Comparison of ENCODE assay signal across 9 cellular contexts in the genomic region with DNA sequence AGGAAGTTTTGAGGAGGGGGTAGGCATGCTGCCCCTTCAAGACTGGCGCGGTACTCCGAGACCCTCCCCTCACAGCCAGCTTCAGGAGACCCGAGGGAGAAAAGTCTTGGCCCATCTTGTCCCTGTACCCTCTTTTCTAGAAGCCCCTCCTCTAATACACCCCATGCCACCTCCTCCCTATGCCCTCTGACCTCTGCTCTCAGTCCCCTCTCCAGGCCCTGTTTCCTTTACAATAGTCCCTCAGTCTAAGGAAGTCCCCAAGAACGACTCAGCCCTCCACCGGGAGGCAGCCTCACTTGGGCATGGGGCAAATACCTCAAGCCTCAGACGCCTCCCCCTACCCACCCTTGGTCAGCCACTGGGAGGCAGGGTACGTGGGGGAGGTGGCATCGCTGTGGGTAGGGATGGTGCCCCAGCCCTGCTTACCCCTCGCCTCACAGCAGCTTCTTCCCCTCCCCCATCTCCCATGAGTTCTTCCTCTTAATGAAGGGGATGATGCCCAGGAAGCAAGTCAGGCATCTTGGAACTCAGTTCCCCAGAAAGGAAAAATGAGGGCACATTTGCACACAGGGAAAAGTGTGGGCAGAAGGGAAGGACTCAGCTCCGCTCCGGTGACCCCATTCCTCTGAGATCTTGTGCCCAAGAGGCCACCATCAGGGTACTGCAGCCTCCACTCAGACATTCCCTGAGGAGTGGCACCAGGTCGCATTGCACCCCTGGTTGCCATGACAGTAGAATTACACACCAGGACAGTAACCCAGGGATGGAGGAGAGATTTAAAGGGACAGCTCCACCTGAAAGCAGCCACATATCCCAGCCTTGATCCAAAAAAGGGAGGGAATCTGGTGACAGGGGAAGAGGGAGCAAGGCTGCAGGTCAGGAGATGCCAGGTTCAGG. TPM values are rescaled to one million over a fixed set of nuclear protein-coding genes. Genes with fewer than 3 reads are reported as not detected.
A peak's percentile ranks its signal among the peaks of the same experiment; 100 is the strongest.
DNase-seq lines count a peak whose midpoint lies in the region; ATAC-seq and TF ChIP-seq lines count a peak whose summit lies in the region.
"Had no signal": no experiment of that assay in that cellular context is flagged by ENCODE, and none has a peak within 500 bp of the region (broad histone marks: within the 10 kb centered on the region; RNA-seq: fewer than 3 reads in every experiment).

No MANE protein-coding gene starts in this region.

- H3K27ac ChIP-seq in GM23338 (ENCODE audit: low read depth) (no peak overlapping the region), OCI-LY1 (ENCODE audit: low read depth, low read length, poor library complexity, severe bottlenecking) (no peak overlapping the region), psoas muscle (no peak overlapping the region)

- H3K4me3 ChIP-seq in GM23338: peak overlapping the region; percentile 72
- H3K4me3 ChIP-seq in OCI-LY1 (ENCODE audit: low read depth, low read length, poor library complexity, severe bottlenecking): peak overlapping the region; percentile 41
- H3K4me3 ChIP-seq in epithelial cell of proximal tubule (ENCODE audit: low read depth, low read length): peak overlapping the region; percentile 57
- H3K4me3 ChIP-seq in psoas muscle: peak overlapping the region; percentile 65

- intact Hi-C loops in psoas muscle (cut with DNase I): no loop called here

- H2AFZ ChIP-seq in GM23338: peak overlapping the region; percentile 90
- no peak overlapping the region for H2AFZ ChIP-seq in OCI-LY1 (ENCODE audit: low read length)

- H3K9me3 ChIP-seq in OCI-LY1 (ENCODE audit: low read length) (no peaks in the 10 kb centered on the region), psoas muscle (no peaks in the 10 kb centered on the region)

- H3K4me1 ChIP-seq in GM23338 (ENCODE audit: insufficient read depth): peaks cover 39% of the 10 kb centered on the region
- H3K4me1 ChIP-seq in OCI-LY1 (ENCODE audit: insufficient read depth, low read length, severe bottlenecking): peaks cover 6% of the 10 kb centered on the region
- H3K4me1 ChIP-seq in psoas muscle: peaks cover 9% of the 10 kb centered on the region

- H3K36me3 Mint-ChIP-seq in GM23338 (ENCODE audit: low read depth): peaks cover 15% of the 10 kb centered on the region

- no peaks in the 10 kb centered on the region for H3K9me2 ChIP-seq in GM23338 (ENCODE audit: insufficient read depth)
- no peaks in the 10 kb centered on the region for H3K9me2 ChIP-seq in OCI-LY1 (ENCODE audit: low read depth, low read length)

- peaks cover 35% of the 10 kb centered on the region for H3K27me3 Mint-ChIP-seq in GM23338 (ENCODE audit: insufficient read depth, low read depth, poor library complexity)

- no peak for TF ChIP-seq CTCF in GM23338 (conservative IDR thresholded peaks at IDR 0.05; ENCODE audit: low read depth in 2 of 2)
- TF ChIP-seq CTCF in OCI-LY1 (IDR thresholded peaks at IDR 0.05; ENCODE audit: low read length): no peak
- TF ChIP-seq CTCF in epithelial cell of proximal tubule (conservative IDR thresholded peaks at IDR 0.05; ENCODE audit: low read depth, low read length): no peak
- TF ChIP-seq CTCF in psoas muscle (IDR thresholded peaks at IDR 0.05): no peak

- H3K4me1 Mint-ChIP-seq in GM23338: peaks cover 60% of the 10 kb centered on the region

- H3K4me3 Mint-ChIP-seq in GM23338: peak overlapping the region; percentile 74

- peak overlapping the region; percentile 96 for H3K4me2 ChIP-seq in GM23338
- H3K4me2 ChIP-seq in OCI-LY1 (ENCODE audit: low read length): peak overlapping the region; percentile 62

- peak; percentile 15 for ATAC-seq in GM23338
- no peak for ATAC-seq in psoas muscle
- no peak for ATAC-seq in HG03342 (IDR thresholded peaks at IDR 0.05; ENCODE audit: unreplicated experiment)
- ATAC-seq in GM19397 (IDR thresholded peaks at IDR 0.05; ENCODE audit: unreplicated experiment): no peak

- H4K20me1 ChIP-seq in GM23338 (replicated peaks; ENCODE audit: insufficient read depth) (no peaks in the 10 kb centered on the region), OCI-LY1 (ENCODE audit: insufficient read depth, low read length) (no peaks in the 10 kb centered on the region)

- peak overlapping the region; percentile 24; the same call in 1 of the 2 replicates for H3K9ac ChIP-seq in OCI-LY1 (ENCODE audit: low read length)

- no peaks in the 10 kb centered on the region for H3F3A ChIP-seq in GM23338 (replicated peaks; ENCODE audit: low read depth)
- no peaks in the 10 kb centered on the region for H3F3A ChIP-seq in OCI-LY1 (ENCODE audit: insufficient read depth, low read length)

- DNase-seq in GM23338 (ENCODE audit: low spot score) (peak; percentile 53), epithelial cell of proximal tubule (ENCODE audit: low read depth) (no peak), psoas muscle (no peak), 8988T (no peak)
- no peak for DNase-seq in activated effector memory CD4-positive, alpha-beta T cell treated with anti-CD3 and anti-CD28 coated beads, Interleukin-2, amount 50 U/mL, for 16 hours

- H3K27me3 ChIP-seq in GM23338 (ENCODE audit: insufficient read depth) (peaks cover 36% of the 10 kb centered on the region), OCI-LY1 (ENCODE audit: insufficient read depth, low read length) (peaks cover under 1% of the 10 kb centered on the region; the same call in 1 of the 2 replicates), psoas muscle (ENCODE audit: insufficient read depth in 3 of 3, low read length in 2 of 3) (peaks cover 0 to 32% (median under 1%) of the 10 kb centered on the region in 3 donors)

- no peaks in the 10 kb centered on the region for H3K36me3 ChIP-seq in GM23338 (ENCODE audit: insufficient read depth)
- H3K36me3 ChIP-seq in OCI-LY1 (ENCODE audit: insufficient read depth, low read length): no peaks in the 10 kb centered on the region
- no peaks in the 10 kb centered on the region for H3K36me3 ChIP-seq in psoas muscle (ENCODE audit: insufficient read depth in 1 of 2, low read depth in 1 of 2)

- H3K79me2 ChIP-seq in GM23338 (replicated peaks; ENCODE audit: insufficient read depth) (no peaks in the 10 kb centered on the region; the same call in 1 of the 2 replicates), OCI-LY1 (ENCODE audit: insufficient read depth, low read length) (no peaks in the 10 kb centered on the region)

- no peak overlapping the region for H3K27ac Mint-ChIP-seq in GM23338

- H3K9me3 Mint-ChIP-seq in GM23338: no peaks in the 10 kb centered on the region; the same call in 2 of the 3 replicates

- WGBS in psoas muscle, 3 donors: 38 to 44% (median 39%) methylated on average over 12 to 13 of the region's 13 CpGs

TF ChIP-seq in GM23338, 12 proteins besides CTCF, POLR2A, EP300 and RAD21 (continues in another document):
- no peak for TF ChIP-seq NANOG (IDR thresholded peaks at IDR 0.05; ENCODE audit: borderline replicate concordance)

RNA-seq across cellular contexts. Expression of a gene that starts 6.2 kb away (rescaled TPM):
- 20.7 and 21.0 TPM in 2 replicates for total RNA-seq in GM23338 (2014; rRNA removed; shearing (Covaris generic))
- 7.2 and 7.8 TPM in 2 replicates for polyA plus RNA-seq in GM23338 (2016; fragmentation: Nextera tagmentation; extraction: Ambion mirVana)
- total RNA-seq in epithelial cell of proximal tubule: 2.5 and 14.1 TPM in 2 replicates
- 1 to 10 TPM in 1 of 4 donors, under 1 TPM in 3; 0.42 to 1.6 (median 0.62) TPM for total RNA-seq in psoas muscle
- polyA plus RNA-seq in psoas muscle: under 1 TPM; 0.19 to 0.38 (median 0.21) TPM

RNA-seq across cellular contexts. Expression of a gene that starts 41.2 kb away (rescaled TPM):
- not detected in 2 replicates for total RNA-seq in GM23338 (2014; rRNA removed; shearing (Covaris generic))
- 0.94 TPM in 1 of 2 replicates, not detected in the other for polyA plus RNA-seq in GM23338 (2016; fragmentation: Nextera tagmentation; extraction: Ambion mirVana)
- not detected in 2 replicates for total RNA-seq in epithelial cell of proximal tubule
- total RNA-seq in psoas muscle: not detected
- polyA plus RNA-seq in psoas muscle: not detected
- total RNA-seq: bronchial epithelial cell had no signal

RNA-seq across cellular contexts. Expression of a gene that starts 52.6 kb away (rescaled TPM):
- total RNA-seq in GM23338 (2014; rRNA removed; shearing (Covaris generic)): 0.56 TPM in 1 of 2 replicates, not detected in the other
- 6.6 and 8.5 TPM in 2 replicates for polyA plus RNA-seq in GM23338 (2016; fragmentation: Nextera tagmentation; extraction: Ambion mirVana)
- total RNA-seq in epithelial cell of proximal tubule: not detected in 2 replicates
- not detected for total RNA-seq in psoas muscle
- polyA plus RNA-seq in psoas muscle: not detected

RNA-seq across cellular contexts. Expression of a gene that starts 54.1 kb away (rescaled TPM):
- not detected in 2 replicates for total RNA-seq in GM23338 (2014; rRNA removed; shearing (Covaris generic))
- not detected in 2 replicates for polyA plus RNA-seq in GM23338 (2016; fragmentation: Nextera tagmentation; extraction: Ambion mirVana)
- not detected in 2 replicates for total RNA-seq in epithelial cell of proximal tubule
- 10 to 100 TPM in 2 of 4 donors, 1 to 10 TPM in 2; 6.9 to 11.5 (median 10.2) TPM for total RNA-seq in psoas muscle
- 10 to 100 TPM in 2 of 3 donors, 1 to 10 TPM in 1; 5.4 to 21.7 (median 14.7) TPM for polyA plus RNA-seq in psoas muscle
- total RNA-seq: bronchial epithelial cell had no signal
